In the genomic region with DNA sequence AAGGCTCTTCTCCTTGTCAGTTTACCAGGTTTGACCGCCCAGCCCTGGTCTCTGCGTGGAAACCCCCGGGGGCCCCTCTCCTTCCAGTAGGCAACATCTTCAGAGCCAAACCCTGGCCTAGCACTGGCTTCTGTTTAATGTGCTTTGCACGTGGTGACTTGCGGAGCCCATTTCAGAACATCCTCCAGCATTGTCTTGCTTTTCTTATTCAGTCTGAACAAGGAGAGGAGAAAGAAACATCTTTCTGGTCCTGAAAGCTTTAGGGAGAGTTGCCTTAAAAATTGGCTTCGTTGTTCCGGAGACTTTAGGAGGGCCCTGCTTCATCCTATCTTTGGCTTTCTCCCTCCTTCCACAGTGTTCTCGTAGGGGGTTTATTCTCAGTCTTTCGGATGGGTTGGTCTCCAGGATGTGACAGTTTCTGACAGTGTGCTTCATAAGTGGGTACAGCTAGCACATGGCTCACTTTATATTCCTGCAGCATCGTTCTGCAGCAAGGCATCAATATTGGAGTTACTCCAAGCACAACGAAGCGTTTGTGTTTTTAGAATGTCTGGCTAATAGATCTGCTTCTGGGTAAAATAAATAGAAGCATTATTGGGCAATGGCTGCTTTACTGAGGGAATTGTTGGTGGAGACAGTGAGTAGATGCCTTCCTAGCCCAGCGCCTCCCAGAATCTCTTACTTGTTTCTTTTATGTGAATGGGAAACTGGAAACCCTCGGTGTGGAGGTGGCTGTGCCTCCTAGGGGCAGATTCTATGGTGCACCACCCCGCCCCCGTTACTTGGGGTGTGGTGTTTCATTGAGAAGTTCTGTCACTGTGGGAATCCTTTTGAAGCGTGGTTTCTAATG, we compare ENCODE assay signal across 8 cellular contexts. TPM values are rescaled to one million over a fixed set of nuclear protein-coding genes. Genes with fewer than 3 reads are reported as not detected.
DNase-seq lines count a peak whose midpoint lies in the region; ATAC-seq and TF ChIP-seq lines count a peak whose summit lies in the region.

No MANE protein-coding gene starts in this region.

- H3K9ac ChIP-seq in OCI-LY3 (ENCODE audit: low read length), result no peak overlapping the region

- peaks cover 19% of the 10 kb centered on the region for H3K4me1 ChIP-seq in OCI-LY3 (ENCODE audit: low read length)

- peak overlapping the region; percentile 62 for H3K4me2 ChIP-seq in OCI-LY3 (ENCODE audit: low read length)

- no peak overlapping the region for H3K27ac Mint-ChIP-seq in activated T-cell treated with anti-CD3 and anti-CD28 coated beads, Interleukin-2, amount 50 U/mL, for 72 hours
- no peak overlapping the region for H3K27ac Mint-ChIP-seq in natural killer cell treated with Interleukin-12 subunit alpha and Interleukin-12 subunit beta and Interleukin-15 and Interleukin-18, amount 100 ng/mL, for 72 hours

- H3K27ac ChIP-seq in OCI-LY3 (ENCODE audit: low read length), result no peak overlapping the region

- peaks cover 63% of the 10 kb centered on the region for H3K27me3 Mint-ChIP-seq in activated T-cell treated with anti-CD3 and anti-CD28 coated beads, Interleukin-2, amount 50 U/mL, for 72 hours (ENCODE audit: low read depth)
- peaks cover 66% of the 10 kb centered on the region for H3K27me3 Mint-ChIP-seq in activated T-cell treated with anti-CD3 and anti-CD28 coated beads, Interleukin-2, amount 50 U/mL, for 4 hours (ENCODE audit: low read depth)
- H3K27me3 Mint-ChIP-seq in natural killer cell treated with Interleukin-12 subunit alpha and Interleukin-12 subunit beta and Interleukin-15 and Interleukin-18, amount 100 ng/mL, for 72 hours, result peaks cover 30 to 45% of the 10 kb centered on the region in 2 donors

- no peaks in the 10 kb centered on the region for H3K36me3 Mint-ChIP-seq in activated T-cell treated with anti-CD3 and anti-CD28 coated beads, Interleukin-2, amount 50 U/mL, for 72 hours (ENCODE audit: insufficient read depth in 2 of 2)
- no peaks in the 10 kb centered on the region for H3K36me3 Mint-ChIP-seq in activated T-cell treated with anti-CD3 and anti-CD28 coated beads, Interleukin-2, amount 50 U/mL, for 4 hours (ENCODE audit: insufficient read depth)
- H3K36me3 Mint-ChIP-seq in natural killer cell treated with Interleukin-12 subunit alpha and Interleukin-12 subunit beta and Interleukin-15 and Interleukin-18, amount 100 ng/mL, for 72 hours, result no peaks in the 10 kb centered on the region

- H3K36me3 ChIP-seq in OCI-LY3 (replicated peaks; ENCODE audit: low read depth, low read length), result no peaks in the 10 kb centered on the region

- H2AFZ ChIP-seq in OCI-LY3 (ENCODE audit: low read depth, low read length), result no peak overlapping the region

- no peak for ATAC-seq in activated T-cell treated with anti-CD3 and anti-CD28 coated beads, Interleukin-2, amount 50 U/mL, for 72 hours (replicated peaks in 1 of 2)
- ATAC-seq in activated T-cell treated with anti-CD3 and anti-CD28 coated beads, Interleukin-2, amount 50 U/mL, for 4 hours, result no peak
- no peak for ATAC-seq in natural killer cell treated with Interleukin-12 subunit alpha and Interleukin-12 subunit beta and Interleukin-15 and Interleukin-18, amount 100 ng/mL, for 72 hours
- ATAC-seq in GM19463 (IDR thresholded peaks at IDR 0.05; ENCODE audit: unreplicated experiment) (no peak), GM18868 (IDR thresholded peaks at IDR 0.05; ENCODE audit: unreplicated experiment) (no peak)

- peak overlapping the region; percentile 94 for H3K4me3 ChIP-seq in OCI-LY3 (ENCODE audit: low read length)
- H3K4me3 ChIP-seq in epithelial cell of proximal tubule (ENCODE audit: low read depth, low read length), result peak overlapping the region; percentile 81

- no peaks in the 10 kb centered on the region for H3K79me2 ChIP-seq in OCI-LY3 (ENCODE audit: low read length)

- no peaks in the 10 kb centered on the region for H3K9me3 ChIP-seq in OCI-LY3 (ENCODE audit: insufficient read depth, low read length)

- TF ChIP-seq CTCF in OCI-LY3 (IDR thresholded peaks at IDR 0.05; ENCODE audit: low read depth, low read length), result no peak
- TF ChIP-seq CTCF in epithelial cell of proximal tubule (conservative IDR thresholded peaks at IDR 0.05; ENCODE audit: low read depth, low read length), result peak; percentile 45

- H3K4me1 Mint-ChIP-seq in activated T-cell treated with anti-CD3 and anti-CD28 coated beads, Interleukin-2, amount 50 U/mL, for 72 hours (ENCODE audit: low read depth), result peaks cover 11% of the 10 kb centered on the region
- peaks cover 11% of the 10 kb centered on the region for H3K4me1 Mint-ChIP-seq in activated T-cell treated with anti-CD3 and anti-CD28 coated beads, Interleukin-2, amount 50 U/mL, for 4 hours (ENCODE audit: low read depth)
- peaks cover 0 to 9% of the 10 kb centered on the region in 2 donors for H3K4me1 Mint-ChIP-seq in natural killer cell treated with Interleukin-12 subunit alpha and Interleukin-12 subunit beta and Interleukin-15 and Interleukin-18, amount 100 ng/mL, for 72 hours (ENCODE audit: low read depth in 2 of 2)

- peak overlapping the region; percentile 71 to 76 for H3K4me3 Mint-ChIP-seq in activated T-cell treated with anti-CD3 and anti-CD28 coated beads, Interleukin-2, amount 50 U/mL, for 72 hours
- no peak overlapping the region for H3K4me3 Mint-ChIP-seq in activated T-cell treated with anti-CD3 and anti-CD28 coated beads, Interleukin-2, amount 50 U/mL, for 4 hours
- H3K4me3 Mint-ChIP-seq in natural killer cell treated with Interleukin-12 subunit alpha and Interleukin-12 subunit beta and Interleukin-15 and Interleukin-18, amount 100 ng/mL, for 72 hours, result peak overlapping the region; percentile 39

- no peaks in the 10 kb centered on the region for H4K20me1 ChIP-seq in OCI-LY3 (ENCODE audit: insufficient read depth, low read length)

- DNase-seq in activated T-cell treated with anti-CD3 and anti-CD28 coated beads, Interleukin-2, amount 50 U/mL, for 72 hours, result no peak
- no peak for DNase-seq in activated T-cell treated with anti-CD3 and anti-CD28 coated beads, Interleukin-2, amount 50 U/mL, for 4 hours
- no peak for DNase-seq in epithelial cell of proximal tubule (ENCODE audit: low read depth)
- DNase-seq in natural killer cell treated with Interleukin-12 subunit alpha and Interleukin-12 subunit beta and Interleukin-15 and Interleukin-18, amount 100 ng/mL, for 72 hours (ENCODE audit: low spot score), result no peak
- DNase-seq in NCI-H1048 (lab: John Stamatoyannopoulos, UW), result no peak

- H3K9me3 Mint-ChIP-seq in activated T-cell treated with anti-CD3 and anti-CD28 coated beads, Interleukin-2, amount 50 U/mL, for 72 hours, result no peaks in the 10 kb centered on the region
- H3K9me3 Mint-ChIP-seq in activated T-cell treated with anti-CD3 and anti-CD28 coated beads, Interleukin-2, amount 50 U/mL, for 4 hours, result no peaks in the 10 kb centered on the region
- H3K9me3 Mint-ChIP-seq in natural killer cell treated with Interleukin-12 subunit alpha and Interleukin-12 subunit beta and Interleukin-15 and Interleukin-18, amount 100 ng/mL, for 72 hours, result no peaks in the 10 kb centered on the region

- peaks cover 39% of the 10 kb centered on the region for H3K27me3 ChIP-seq in OCI-LY3 (ENCODE audit: low read depth, low read length)

RNA-seq across cellular contexts. Expression of gene FARP1, which starts 1.8 kb away (rescaled TPM):
- total RNA-seq in activated T-cell treated with anti-CD3 and anti-CD28 coated beads, Interleukin-2, amount 50 U/mL, for 72 hours, result 1 to 10 TPM in 1 of 2 donors, under 1 TPM in 1; 0.55 to 2.4 TPM
- under 1 TPM; 0.45 to 0.86 (median 0.63) TPM for total RNA-seq in activated T-cell treated with anti-CD3 and anti-CD28 coated beads, Interleukin-2, amount 50 U/mL, for 4 hours
- total RNA-seq in epithelial cell of proximal tubule, result 75.7 and 97.0 TPM in 2 replicates
- 1 to 10 TPM; 1.0 to 2.2 TPM for total RNA-seq in natural killer cell treated with Interleukin-12 subunit alpha and Interleukin-12 subunit beta and Interleukin-15 and Interleukin-18, amount 100 ng/mL, for 72 hours

RNA-seq across cellular contexts. Expression of gene RNF113B, which starts 32.3 kb away (rescaled TPM):
- total RNA-seq in activated T-cell treated with anti-CD3 and anti-CD28 coated beads, Interleukin-2, amount 50 U/mL, for 72 hours, result not detected
- not detected for total RNA-seq in activated T-cell treated with anti-CD3 and anti-CD28 coated beads, Interleukin-2, amount 50 U/mL, for 4 hours
- not detected in 2 replicates for total RNA-seq in epithelial cell of proximal tubule
- total RNA-seq in natural killer cell treated with Interleukin-12 subunit alpha and Interleukin-12 subunit beta and Interleukin-15 and Interleukin-18, amount 100 ng/mL, for 72 hours, result not detected

Comparison
In these comparisons a context has a peak if more than half of its experiments do, and no peak if none do; other contexts are left out.
1. RNA of gene FARP1, which starts 1.8 kb away (total RNA-seq): 75.7 to 97.0 TPM in epithelial cell of proximal tubule; 0.55 to 2.4 TPM in activated T-cell treated with anti-CD3 and anti-CD28 coated beads, Interleukin-2, amount 50 U/mL, for 72 hours, 1.0 to 2.2 TPM in natural killer cell treated with Interleukin-12 subunit alpha and Interleukin-12 subunit beta and Interleukin-15 and Interleukin-18, amount 100 ng/mL, for 72 hours and 0.45 to 0.86 TPM in activated T-cell treated with anti-CD3 and anti-CD28 coated beads, Interleukin-2, amount 50 U/mL, for 4 hours; every median in the first group is over 10 times any median in the second.